20 cellular contexts compared by ENCODE assay signal in the genomic region with DNA sequence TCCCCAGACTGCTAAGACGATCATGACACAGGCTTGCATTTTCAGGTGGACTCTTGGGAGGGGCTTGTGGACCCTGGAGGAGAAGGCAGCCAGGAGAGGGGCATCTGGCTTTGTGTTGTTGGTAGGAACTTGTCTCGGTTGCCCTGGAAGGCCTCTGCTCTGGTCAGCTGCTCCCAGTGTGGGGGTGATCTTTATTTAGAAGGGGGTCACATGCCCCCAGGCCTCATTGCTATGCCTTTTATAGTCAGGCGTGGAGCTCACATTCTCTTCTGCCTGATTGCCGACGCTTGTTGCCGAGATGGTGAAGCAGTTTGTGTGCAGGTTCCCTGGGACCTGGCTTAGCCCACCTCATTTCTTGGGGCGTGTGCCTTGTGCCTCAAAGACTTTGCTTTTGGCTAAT.
DNase-seq lines count a peak whose midpoint lies in the region; ATAC-seq and TF ChIP-seq lines count a peak whose summit lies in the region.
"Had no signal": no experiment of that assay in that cellular context is flagged by ENCODE, and none has a peak within 500 bp of the region (broad histone marks: within the 10 kb centered on the region; RNA-seq: fewer than 3 reads in every experiment).

No MANE protein-coding gene starts in this region.

- H3K4me3 Mint-ChIP-seq in MCF 10A (ENCODE audit: unreplicated experiment) (no peak overlapping the region), neural progenitor cell (no peak overlapping the region)
- H3K4me3 Mint-ChIP-seq: activated CD8-positive, alpha-beta T cell treated with anti-CD3 and anti-CD28 coated beads for 36 hours had no signal

- POLR2A ChIA-PET in MCF 10A (lab: Yijun Ruan, JAX): interaction anchor here (0.5 to 0.7 kb wide), 2 partner anchors 12 to 109 kb away, joined by 3 read pairs; no protein-coding TSS in a partner anchor

- H3K36me3 Mint-ChIP-seq in MCF 10A (ENCODE audit: insufficient read depth, unreplicated experiment) (peaks cover 11% of the 10 kb centered on the region), neural progenitor cell (peaks cover 28% of the 10 kb centered on the region)

- H3K9me3 Mint-ChIP-seq in MCF 10A (ENCODE audit: unreplicated experiment) (peaks cover 8% of the 10 kb centered on the region), neural progenitor cell (peaks cover 20% of the 10 kb centered on the region)

- intact Hi-C loops in breast epithelium (cut with DNase I; ENCODE audit: low total_unique reads): loop anchor here (5.0 kb wide), 1 partner anchor 687 kb away; no protein-coding TSS in a partner anchor
- intact Hi-C loops in MCF 10A (cut with micrococcal nuclease): no loop called here
- intact Hi-C loops in Right ventricle myocardium inferior (cut with DNase I): no loop called here

- H3K27ac Mint-ChIP-seq in MCF 10A (ENCODE audit: low read depth, unreplicated experiment) (no peak overlapping the region), neural progenitor cell (peak overlapping the region; percentile 91)

- H3K9me3 ChIP-seq in breast epithelium (no peaks in the 10 kb centered on the region), neural progenitor cell (ENCODE audit: low read depth) (no peaks in the 10 kb centered on the region), SJCRH30 (replicated peaks) (no peaks in the 10 kb centered on the region; the same call in 1 of the 2 replicates)
- H3K9me3 ChIP-seq: upper lobe of left lung had no signal

- no peak overlapping the region for H3K9ac ChIP-seq in neural progenitor cell

- no peak overlapping the region for H3K4me2 ChIP-seq in neural progenitor cell

- H3K4me3 ChIP-seq in breast epithelium (no peak overlapping the region), neural progenitor cell (no peak overlapping the region), SJCRH30 (no peak overlapping the region)
- H3K4me3 ChIP-seq: SK-N-MC, upper lobe of left lung had no signal

- peaks cover 5 to 42% of the 10 kb centered on the region in 2 donors for H3K4me1 ChIP-seq in breast epithelium
- peaks cover 45% of the 10 kb centered on the region for H3K4me1 ChIP-seq in neural progenitor cell
- H3K4me1 ChIP-seq in SJCRH30: peaks cover 36% of the 10 kb centered on the region

- BruUV-seq in MCF 10A (replicated peaks; lab: Mats Ljungman, UMichigan): no TSS peak

- no peaks in the 10 kb centered on the region for H3K27me3 Mint-ChIP-seq in MCF 10A (ENCODE audit: insufficient read depth, unreplicated experiment)
- peaks cover 2% of the 10 kb centered on the region for H3K27me3 Mint-ChIP-seq in neural progenitor cell (ENCODE audit: insufficient read depth, low read depth)
- H3K27me3 Mint-ChIP-seq: activated CD8-positive, alpha-beta T cell treated with anti-CD3 and anti-CD28 coated beads for 36 hours; CD4-positive, CD25-positive, alpha-beta regulatory T cell had no signal

- H3F3A ChIP-seq in neural progenitor cell (ENCODE audit: low read depth): no peaks in the 10 kb centered on the region

- H3K27me3 ChIP-seq in breast epithelium (no peaks in the 10 kb centered on the region), neural progenitor cell (no peaks in the 10 kb centered on the region), SJCRH30 (no peaks in the 10 kb centered on the region)
- H3K27me3 ChIP-seq: upper lobe of left lung had no signal

- H3K4me1 Mint-ChIP-seq in MCF 10A (ENCODE audit: insufficient read depth, unreplicated experiment) (peaks cover 11% of the 10 kb centered on the region), neural progenitor cell (peaks cover 59% of the 10 kb centered on the region)

- no peak for TF ChIP-seq CTCF in breast epithelium (IDR thresholded peaks at IDR 0.05)
- TF ChIP-seq CTCF in MCF 10A (IDR thresholded peaks at IDR 0.05; ENCODE audit: unreplicated experiment): no peak
- no peak for TF ChIP-seq CTCF in neural progenitor cell (IDR thresholded peaks at IDR 0.05)

- H3K27ac ChIP-seq in breast epithelium (peak overlapping the region; percentile 74 to 89), neural progenitor cell (no peak overlapping the region), SJCRH30 (no peak overlapping the region)
- H3K27ac ChIP-seq: SK-N-MC, upper lobe of left lung had no signal

- H3K79me2 ChIP-seq in neural progenitor cell (ENCODE audit: low read depth): peaks cover 100% of the 10 kb centered on the region

- peak; percentile 77 for ATAC-seq in Right ventricle myocardium inferior
- ATAC-seq: activated CD8-positive, alpha-beta T cell treated with anti-CD3 and anti-CD28 coated beads for 36 hours; esophagus mucosa had no signal

- H2AFZ ChIP-seq in neural progenitor cell (replicated peaks): no peak overlapping the region

- H4K20me1 ChIP-seq in neural progenitor cell (ENCODE audit: low read depth): peaks cover 97% of the 10 kb centered on the region

- DNase-seq in breast epithelium (ENCODE audit: low spot score in 2 of 2) (no peak), MCF 10A (ENCODE audit: unreplicated experiment) (no peak), Right ventricle myocardium inferior (ENCODE audit: missing footprints) (no peak), neural progenitor cell (ENCODE audit: low spot score) (no peak), DMS 273 (lab: John Stamatoyannopoulos, UW; ENCODE audit: unreplicated experiment) (no peak), SJCRH30 (no peak), NCI-H2196 (lab: John Stamatoyannopoulos, UW; ENCODE audit: unreplicated experiment) (no peak), NCI-H1694 treated with DMSO at 0.1 percent for 48 hours (lab: John Stamatoyannopoulos, UW) (no peak)
- DNase-seq: activated CD8-positive, alpha-beta T cell treated with anti-CD3 and anti-CD28 coated beads for 36 hours; amygdala; CD4-positive, CD25-positive, alpha-beta regulatory T cell; KBM-7; mesenchymal stem cell; NCI-H2107; NCI-H69; occipital lobe; OCI-M1; upper lobe of left lung had no signal

- CTCF ChIA-PET in MCF 10A (lab: Yijun Ruan, JAX): interaction anchor here (0.6 to 0.8 kb wide), 3 partner anchors 11 to 1479 kb away, joined by 3 to 4 read pairs (median 3); no protein-coding TSS in a partner anchor

- H3K36me3 ChIP-seq in breast epithelium (no peaks in the 10 kb centered on the region), neural progenitor cell (no peaks in the 10 kb centered on the region), SJCRH30 (no peaks in the 10 kb centered on the region; the same call in 1 of the 2 replicates)

- TF ChIP-seq POLR2A in breast epithelium (IDR thresholded peaks at IDR 0.05): no peak

Comparison
In these comparisons a context has a peak if more than half of its experiments do, and no peak if none do; other contexts are left out.
1. H3K27ac ChIP-seq: peak in breast epithelium (2 of 2); none in neural progenitor cell (single experiment) and SJCRH30 (single experiment).